Comparison of ENCODE assay signal across 12 cellular contexts in genomic region chr7:69109131-69109740, GRCh38.
"Had no signal": no experiment of that assay in that cellular context is flagged by ENCODE, and none has a peak within 500 bp of the region (broad histone marks: within the 10 kb centered on the region; RNA-seq: fewer than 3 reads in every experiment).

No MANE protein-coding gene starts in this region.

- H3K27ac ChIP-seq: epithelial cell of prostate, hepatocyte, sigmoid colon, upper lobe of left lung had no signal

- H3K4me3 ChIP-seq: hepatocyte, sigmoid colon, upper lobe of left lung had no signal

- H3K36me3 ChIP-seq: sigmoid colon, upper lobe of left lung had no signal

- DNase-seq: activated B cell treated with CpG ODN at 0.5 μM for 24 hours; activated CD4-positive, alpha-beta T cell treated with anti-CD3 and anti-CD28 coated beads, Interleukin-2, amount 10 ng/mL, durations not matched to agents 24 days and 14 days; activated CD8-positive, alpha-beta memory T cell treated with anti-CD3 and anti-CD28 coated beads for 24 hours; activated naive CD4-positive, alpha-beta T cell treated with anti-CD3 and anti-CD28 coated beads for 36 hours; central memory CD4-positive, alpha-beta T cell; effector memory CD4-positive, alpha-beta T cell; sigmoid colon; stimulated activated CD4-positive, alpha-beta T cell treated with anti-CD3 and anti-CD28 coated beads, Interleukin-2, amount 100 ng/mL, for 48 hours; stimulated activated CD8-positive, alpha-beta memory T cell treated with anti-CD3 and anti-CD28 coated beads, Interleukin-4, amount 100 ng/mL, for 48 hours; upper lobe of left lung had no signal

- H3K9me3 ChIP-seq: upper lobe of left lung had no signal

- H3K4me2 ChIP-seq: hepatocyte had no signal

- H2AFZ ChIP-seq: hepatocyte had no signal

- H3K4me1 ChIP-seq: sigmoid colon, upper lobe of left lung had no signal

- H3K79me2 ChIP-seq: hepatocyte had no signal

- H3K27me3 ChIP-seq: hepatocyte, sigmoid colon, upper lobe of left lung had no signal
